ENCODE assay signal across 8 cellular contexts in genomic region chr21:46285761-46286667, GRCh38. TPM values are rescaled to one million over a fixed set of nuclear protein-coding genes. Genes with fewer than 3 reads are reported as not detected.
DNase-seq lines count a peak whose midpoint lies in the region; ATAC-seq and TF ChIP-seq lines count a peak whose summit lies in the region.

A gene with protein sequence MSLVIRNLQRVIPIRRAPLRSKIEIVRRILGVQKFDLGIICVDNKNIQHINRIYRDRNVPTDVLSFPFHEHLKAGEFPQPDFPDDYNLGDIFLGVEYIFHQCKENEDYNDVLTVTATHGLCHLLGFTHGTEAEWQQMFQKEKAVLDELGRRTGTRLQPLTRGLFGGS (plus strand): TSS chr21:46286342. CDS start chr21:46286914, 572 bp downstream.

- peak within 1 kb of the TSS; percentile 89 to 98 (median 97) for H3K27ac Mint-ChIP-seq in naive thymus-derived CD8-positive, alpha-beta T cell
- H3K27ac Mint-ChIP-seq in stimulated activated naive B cell treated with anti-CD40 and anti-IgM and Interleukin-4, amounts not matched to agents 10 μg/mL and 1 μg/mL and 100 μg/mL, for 72 hours = peak within 1 kb of the TSS; percentile 97

- DNase-seq in Daoy (ENCODE audit: low read depth) = peak; percentile 98
- peak; percentile 69 to 73 for DNase-seq in Kasumi-1 (lab: John Stamatoyannopoulos, UW)
- DNase-seq in RPMI7951 (ENCODE audit: low read depth) = peak; percentile 89
- DNase-seq in activated T-helper 1 cell treated with anti-CD3 and anti-CD28 coated beads, Interleukin-2, amount 50 U/mL, for 16 hours (ENCODE audit: low read depth in 1 of 2, low spot score in 1 of 2) = peak; percentile 73 to 79
- DNase-seq in fibroblast of lung (ENCODE audit: low read depth in 2 of 2) = peak; percentile 92 to 93
- peak; percentile 69 to 90 (median 80) for DNase-seq in naive thymus-derived CD8-positive, alpha-beta T cell
- DNase-seq in stimulated activated naive B cell treated with anti-CD40 and anti-IgM and Interleukin-4, amounts not matched to agents 10 μg/mL and 1 μg/mL and 100 μg/mL, for 72 hours = peak; percentile 86

- TF ChIP-seq CTCF in fibroblast of lung (conservative IDR thresholded peaks at IDR 0.05 in 1 of 2, IDR thresholded peaks at IDR 0.05 in 1 of 2; ENCODE audit: low read depth in 1 of 2, low read length in 2 of 2) = peak; percentile 26 to 38

- peaks cover 4 to 39% (median 11%) of the 10 kb centered on the region in 3 donors for H3K36me3 Mint-ChIP-seq in naive thymus-derived CD8-positive, alpha-beta T cell
- H3K36me3 Mint-ChIP-seq in stimulated activated naive B cell treated with anti-CD40 and anti-IgM and Interleukin-4, amounts not matched to agents 10 μg/mL and 1 μg/mL and 100 μg/mL, for 72 hours = peaks cover 14 to 35% of the 10 kb centered on the region in 2 donors

- peak within 1 kb of the TSS; percentile 75 for H2AFZ ChIP-seq in fibroblast of lung (ENCODE audit: low read length)

- peak within 1 kb of the TSS; percentile 86 to 100 (median 97) for H3K4me3 Mint-ChIP-seq in naive thymus-derived CD8-positive, alpha-beta T cell
- peak within 1 kb of the TSS; percentile 98 to 99 for H3K4me3 Mint-ChIP-seq in stimulated activated naive B cell treated with anti-CD40 and anti-IgM and Interleukin-4, amounts not matched to agents 10 μg/mL and 1 μg/mL and 100 μg/mL, for 72 hours

- H3K9ac ChIP-seq in fibroblast of lung (ENCODE audit: insufficient read depth, low read length) = peak within 1 kb of the TSS; percentile 90

- peaks cover 3% of the 10 kb centered on the region for H3K36me3 ChIP-seq in fibroblast of lung (ENCODE audit: control insufficient read depth, insufficient read depth, low read length)

- H3K79me2 ChIP-seq in fibroblast of lung (ENCODE audit: control insufficient read depth, insufficient read depth, low read length) = peaks cover 42% of the 10 kb centered on the region

- no peaks in the 10 kb centered on the region for H3K27me3 ChIP-seq in fibroblast of lung (ENCODE audit: control insufficient read depth, insufficient read depth, low read length)

- POLR2A ChIA-PET in naive thymus-derived CD8-positive, alpha-beta T cell (lab: Charles Lee) = interaction anchor here (0.6 to 1.5 kb wide), 5 partner anchors 10 to 138 kb away, joined by 4 to 8 read pairs (median 5); partner anchors contain the start of genes C21orf58 and PCNT

- H3K4me3 ChIP-seq in fibroblast of lung (replicated peaks in 1 of 4; ENCODE audit: control extremely low read depth in 1 of 4, insufficient read depth in 1 of 4, low read depth in 3 of 4, low read length in 4 of 4) = peak within 1 kb of the TSS; percentile 63 to 99 (median 82)

- peak within 1 kb of the TSS; percentile 80 for H3K27ac ChIP-seq in fibroblast of lung (ENCODE audit: insufficient read depth, low read length)

- ATAC-seq in GM21825 (IDR thresholded peaks at IDR 0.05; ENCODE audit: unreplicated experiment) = peak; percentile 87
- peak; percentile 86 to 88 for ATAC-seq in naive thymus-derived CD8-positive, alpha-beta T cell
- ATAC-seq in stimulated activated naive B cell treated with anti-CD40 and anti-IgM and Interleukin-4, amounts not matched to agents 10 μg/mL and 1 μg/mL and 100 μg/mL, for 72 hours (replicated peaks) = peak; percentile 94 to 95

- H3K9me3 ChIP-seq in fibroblast of lung (ENCODE audit: control insufficient read depth, insufficient read depth, low read depth, low read length) = no peaks in the 10 kb centered on the region

- H3K27me3 Mint-ChIP-seq in naive thymus-derived CD8-positive, alpha-beta T cell = no peaks in the 10 kb centered on the region
- H3K27me3 Mint-ChIP-seq in stimulated activated naive B cell treated with anti-CD40 and anti-IgM and Interleukin-4, amounts not matched to agents 10 μg/mL and 1 μg/mL and 100 μg/mL, for 72 hours = no peaks in the 10 kb centered on the region

- no peaks in the 10 kb centered on the region for H3K9me3 Mint-ChIP-seq in naive thymus-derived CD8-positive, alpha-beta T cell
- no peaks in the 10 kb centered on the region for H3K9me3 Mint-ChIP-seq in stimulated activated naive B cell treated with anti-CD40 and anti-IgM and Interleukin-4, amounts not matched to agents 10 μg/mL and 1 μg/mL and 100 μg/mL, for 72 hours

- peak within 1 kb of the TSS; percentile 91 for H3K4me2 ChIP-seq in fibroblast of lung (ENCODE audit: extremely low read depth, insufficient read depth, low read length)

- peaks cover 5% of the 10 kb centered on the region for H3K4me1 ChIP-seq in fibroblast of lung (ENCODE audit: control insufficient read depth, extremely low read depth, insufficient read depth, low read length)

- peaks cover 20 to 70% (median 54%) of the 10 kb centered on the region in 4 donors for H3K4me1 Mint-ChIP-seq in naive thymus-derived CD8-positive, alpha-beta T cell
- peaks cover 17 to 55% of the 10 kb centered on the region in 2 donors for H3K4me1 Mint-ChIP-seq in stimulated activated naive B cell treated with anti-CD40 and anti-IgM and Interleukin-4, amounts not matched to agents 10 μg/mL and 1 μg/mL and 100 μg/mL, for 72 hours

- H4K20me1 ChIP-seq in fibroblast of lung (ENCODE audit: control insufficient read depth, extremely low read depth, insufficient read depth, low read length) = no peaks in the 10 kb centered on the region

RNA-seq across cellular contexts. Expression of the gene that starts here (rescaled TPM):
- total RNA-seq in Daoy (2014; rRNA removed; shearing (Covaris generic)) = 21.4 and 25.8 TPM in 2 replicates
- total RNA-seq in RPMI7951 (2014; rRNA removed; shearing (Covaris generic)) = 9.9 and 18.5 TPM in 2 replicates
- 15.9 and 23.6 TPM in 2 replicates for total RNA-seq in fibroblast of lung
- 18.6 and 22.5 TPM in 2 replicates for polyA plus RNA-seq in fibroblast of lung
- polyA plus RNA-seq in fibroblast of lung (2012) = 16.1 and 16.9 TPM in 2 replicates
- 9.3 TPM in 1 of 2 replicates, not detected in the other for polyA minus RNA-seq in fibroblast of lung (ENCODE audit: low replicate concordance)
- 10 to 100 TPM; 14.8 to 15.6 TPM for total RNA-seq in naive thymus-derived CD8-positive, alpha-beta T cell
- 10 to 100 TPM; 14.2 to 22.2 (median 14.7) TPM for polyA plus RNA-seq in naive thymus-derived CD8-positive, alpha-beta T cell

Comparison
In these comparisons a context has a peak if more than half of its experiments do, and no peak if none do; other contexts are left out.
1. Peak in every context shown above with its lines: DNase-seq, ATAC-seq, H3K4me3 ChIP-seq and H3K27ac ChIP-seq.